In the genomic region with DNA sequence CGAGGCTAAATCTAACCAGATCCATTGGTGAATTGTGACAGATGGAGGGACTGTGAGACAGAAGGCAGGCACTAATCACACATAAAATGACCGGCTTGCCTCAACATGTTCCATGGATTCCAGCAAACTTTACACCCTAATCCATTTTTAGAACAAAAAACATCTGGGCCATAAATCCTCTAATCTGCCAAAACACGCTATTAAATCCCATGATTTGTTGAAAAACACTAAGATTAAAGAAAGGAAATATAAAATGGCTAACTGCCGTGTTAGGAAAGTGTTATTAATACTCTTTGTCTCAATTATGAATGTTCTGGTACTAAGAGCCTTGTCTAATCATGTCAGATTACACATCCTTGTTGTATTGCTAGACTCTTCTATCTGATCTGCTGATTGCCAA, we compare ENCODE assay signal across 22 cellular contexts.
DNase-seq lines count a peak whose midpoint lies in the region; ATAC-seq, FAIRE-seq and TF ChIP-seq lines count a peak whose summit lies in the region.
"Had no signal": no experiment of that assay in that cellular context is flagged by ENCODE, and none has a peak within 500 bp of the region (broad histone marks: within the 10 kb centered on the region; RNA-seq: fewer than 3 reads in every experiment).

No MANE protein-coding gene starts in this region.

- ATAC-seq in HG03039 (IDR thresholded peaks at IDR 0.05; ENCODE audit: unreplicated experiment): no peak
- ATAC-seq: activated CD4-positive, CD25-positive, alpha-beta regulatory T cell treated with anti-CD3 and anti-CD28 coated beads, Interleukin-2, amount 50 U/mL, for 24 hours; SK-N-SH treated with all-trans-retinoic acid at 6 μM for 48 hours; stimulated activated naive CD8-positive, alpha-beta T cell treated with anti-CD3 and anti-CD28 coated beads, Interleukin-15, amount 100 ng/mL, for 72 hours had no signal

- H3K27ac ChIP-seq in smooth muscle cell (ENCODE audit: low read depth): peak overlapping the region; percentile 46
- H3K27ac ChIP-seq: 22Rv1 had no signal

- H3K36me3 ChIP-seq in smooth muscle cell (ENCODE audit: low read depth) (peaks cover 4% of the 10 kb centered on the region), MG63 (no peaks in the 10 kb centered on the region)

- H3K27me3 ChIP-seq in smooth muscle cell (ENCODE audit: low read depth) (no peaks in the 10 kb centered on the region), MG63 (no peaks in the 10 kb centered on the region)

- no peak for TF ChIP-seq CTCF in smooth muscle cell (IDR thresholded peaks at IDR 0.05; ENCODE audit: borderline replicate concordance, insufficient read depth, poor library complexity, severe bottlenecking)

- H2AFZ ChIP-seq in smooth muscle cell (ENCODE audit: low read depth): no peak overlapping the region

- peaks cover 12% of the 10 kb centered on the region for H3F3A ChIP-seq in smooth muscle cell (ENCODE audit: low read depth)

- DNase-seq in DMS153 (lab: John Stamatoyannopoulos, UW) (peak; percentile 9), DMS153 treated with DMSO at 0.1 percent for 48 hours (lab: John Stamatoyannopoulos, UW; ENCODE audit: unreplicated experiment) (no peak), NCI-H524 treated with DMSO at 0.1 percent for 48 hours (lab: John Stamatoyannopoulos, UW) (peak; percentile 97), smooth muscle cell (lab: John Stamatoyannopoulos, UW; ENCODE audit: unreplicated experiment) (no peak), MG63 (no peak), putamen (ENCODE audit: low spot score) (no peak)
- DNase-seq: activated CD8-positive, alpha-beta memory T cell treated with anti-CD3 and anti-CD28 coated beads for 24 hours; activated naive CD4-positive, alpha-beta T cell treated with anti-CD3 and anti-CD28 coated beads, Interleukin-2, amount 50 U/mL, for 16 hours; activated T-cell treated with anti-CD3 and anti-CD28 coated beads, Interleukin-2, amount 50 U/mL, for 48 hours; Caco-2; effector CD8-positive, alpha-beta T cell; H7; naive B cell; NCI-H2107; NK-92 treated with Interleukin-12 subunit alpha and Interleukin-12 subunit beta, amount 100 ng/mL, for 24 hours; stimulated activated naive CD8-positive, alpha-beta T cell treated with anti-CD3 and anti-CD28 coated beads, Interleukin-15, amount 100 ng/mL, for 72 hours; T-helper 9 cell had no signal

- H3K9me3 ChIP-seq in smooth muscle cell (replicated peaks; ENCODE audit: low read depth) (no peaks in the 10 kb centered on the region), MG63 (no peaks in the 10 kb centered on the region)
- H3K9me3 ChIP-seq: Caco-2 had no signal

- peak; percentile 90 for FAIRE-seq in endometrium (lab: Jason Lieb, UNC)

- 8% methylated on average over 4 of the region's 4 CpGs for WGBS in smooth muscle cell (ENCODE audit: low lambda C conversion rate)

- peak overlapping the region; percentile 17 for H3K4me2 ChIP-seq in smooth muscle cell

- H3K79me2 ChIP-seq in smooth muscle cell (ENCODE audit: low read depth): no peaks in the 10 kb centered on the region

- no peaks in the 10 kb centered on the region for H4K20me1 ChIP-seq in smooth muscle cell (ENCODE audit: low read depth)

- H3K4me1 ChIP-seq in smooth muscle cell (ENCODE audit: low read depth): peaks cover 8% of the 10 kb centered on the region
- H3K4me1 ChIP-seq: Caco-2 had no signal

- no peak overlapping the region for H3K4me3 ChIP-seq in smooth muscle cell
- no peak overlapping the region for H3K4me3 ChIP-seq in MG63

- no peak overlapping the region for H3K9ac ChIP-seq in smooth muscle cell (ENCODE audit: low read depth)

Comparison
In these comparisons a context has a peak if more than half of its experiments do, and no peak if none do; other contexts are left out.
1. DNase-seq: peak in DMS153 (single experiment) and NCI-H524 treated with DMSO at 0.1 percent for 48 hours (single experiment); none in DMS153 treated with DMSO at 0.1 percent for 48 hours (single experiment), smooth muscle cell (single experiment), MG63 (single experiment) and putamen (single experiment).